Comparison of ENCODE assay signal across 2 cellular contexts in the genomic region with DNA sequence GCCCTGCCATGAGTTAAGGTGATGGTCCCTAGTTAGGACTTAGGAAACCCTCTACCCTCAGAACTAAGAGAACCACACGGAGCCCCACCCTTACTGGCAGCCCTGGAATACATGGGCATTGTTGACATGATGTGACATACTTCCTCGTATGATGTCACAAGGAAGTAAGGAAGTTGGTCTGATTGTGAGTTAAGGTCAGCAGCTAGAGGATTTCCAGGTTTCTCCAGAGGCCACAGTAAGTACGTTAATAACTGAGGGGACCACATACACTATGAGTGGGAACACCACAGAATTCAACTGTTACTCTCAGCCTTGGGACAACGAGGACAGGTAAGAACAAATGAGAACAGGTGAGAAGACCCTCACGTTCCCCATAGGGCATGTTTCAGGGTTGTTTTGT.
"Had no signal": no experiment of that assay in that cellular context is flagged by ENCODE, and none has a peak within 500 bp of the region (broad histone marks: within the 10 kb centered on the region; RNA-seq: fewer than 3 reads in every experiment).

Gene MAGEB5, plus strand, starts transcription at position 301 of the 400 bp plus-strand sequence. CDS start 1,133 bp downstream, outside the sequence.

- DNase-seq: GDM1, GF-D8 had no signal
